In the genomic region with DNA sequence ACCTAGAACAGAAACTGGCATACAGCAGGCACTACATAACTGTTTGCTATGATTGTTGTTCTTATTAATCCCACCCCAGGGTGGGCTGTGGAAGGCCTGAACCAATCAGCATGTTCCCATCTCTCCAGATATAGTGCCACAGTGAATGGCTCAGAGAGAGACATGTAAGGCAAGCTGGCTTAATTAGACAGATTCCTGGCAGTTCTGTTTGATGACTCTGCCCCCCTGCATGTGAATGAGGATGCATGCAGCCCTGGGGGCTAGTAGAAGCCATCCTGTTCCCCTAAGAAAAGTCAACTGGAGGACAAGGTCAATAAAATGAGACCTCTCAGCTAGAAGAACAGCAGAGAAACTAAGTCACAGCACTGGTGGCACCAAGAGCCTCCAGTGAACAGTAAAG, we compare ENCODE assay signal across 17 cellular contexts.
A peak's percentile ranks its signal among the peaks of the same experiment; 100 is the strongest.
DNase-seq lines count a peak whose midpoint lies in the region; ATAC-seq and TF ChIP-seq lines count a peak whose summit lies in the region.
"Had no signal": no experiment of that assay in that cellular context is flagged by ENCODE, and none has a peak within 500 bp of the region (broad histone marks: within the 10 kb centered on the region; RNA-seq: fewer than 3 reads in every experiment).

No MANE protein-coding gene starts in this region.

- H3K27me3 Mint-ChIP-seq in activated naive CD4-positive, alpha-beta T cell treated with anti-CD3 and anti-CD28 coated beads, Interleukin-2, amount 10 ng/mL, durations not matched to agents 7 days and 5 days, result peaks cover 22% of the 10 kb centered on the region
- no peaks in the 10 kb centered on the region for H3K27me3 Mint-ChIP-seq in activated naive CD4-positive, alpha-beta T cell treated with anti-CD3 and anti-CD28 coated beads for 36 hours (ENCODE audit: low read depth)
- H3K27me3 Mint-ChIP-seq in endodermal cell (ENCODE audit: insufficient read depth), result peaks cover 4% of the 10 kb centered on the region
- H3K27me3 Mint-ChIP-seq: IgD-negative memory B cell had no signal

- H3K4me1 ChIP-seq in Loucy (ENCODE audit: insufficient read depth, low read length, poor library complexity, severe bottlenecking), result peaks cover 13% of the 10 kb centered on the region
- no peaks in the 10 kb centered on the region for H3K4me1 ChIP-seq in endodermal cell (ENCODE audit: control insufficient read depth, insufficient read depth, low read length)
- no peaks in the 10 kb centered on the region for H3K4me1 ChIP-seq in spleen
- H3K4me1 ChIP-seq: BLaER1 had no signal

- DNase-seq in activated naive CD4-positive, alpha-beta T cell treated with anti-CD3 and anti-CD28 coated beads, Interleukin-2, amount 10 ng/mL, durations not matched to agents 7 days and 5 days, result peak; percentile 3
- DNase-seq in activated naive CD4-positive, alpha-beta T cell treated with anti-CD3 and anti-CD28 coated beads for 36 hours, result no peak
- peak; percentile 13 for DNase-seq in endodermal cell
- DNase-seq in spleen, result peak; percentile 15
- no peak for DNase-seq in cerebellar nuclear complex (lab: John Stamatoyannopoulos, UW)
- no peak for DNase-seq in NCI-H2081 treated with DMSO at 0.1 percent for 48 hours (lab: John Stamatoyannopoulos, UW)
- DNase-seq: 8988T; CD4-positive, alpha-beta memory T cell; DMS153; DMS79 treated with DMSO at 0.1 percent for 48 hours; H9 had no signal

- no peak for TF ChIP-seq POLR2A in spleen (IDR thresholded peaks at IDR 0.05)

- ATAC-seq in HG02840 (IDR thresholded peaks at IDR 0.05; ENCODE audit: low FRiP score, unreplicated experiment), result no peak
- ATAC-seq: HepG2 had no signal

- H3K27me3 ChIP-seq in Loucy (ENCODE audit: insufficient read depth, low read length, poor library complexity, severe bottlenecking) (no peaks in the 10 kb centered on the region), endodermal cell (ENCODE audit: control insufficient read depth, insufficient read depth, low read length, poor library complexity, severe bottlenecking) (no peaks in the 10 kb centered on the region), spleen (replicated peaks in 1 of 7) (peaks cover 0 to 5% (median 0%) of the 10 kb centered on the region in 7 donors)
- H3K27me3 ChIP-seq: BLaER1 had no signal

- H3K4me3 ChIP-seq in Loucy (ENCODE audit: low read length, poor library complexity, severe bottlenecking), result no peak overlapping the region
- H3K4me3 ChIP-seq in endodermal cell (ENCODE audit: low read length), result no peak overlapping the region
- H3K4me3 ChIP-seq in spleen, result no peak overlapping the region
- H3K4me3 ChIP-seq: BLaER1 had no signal

- H4K20me1 ChIP-seq in Loucy (ENCODE audit: insufficient read depth, low read length, poor library complexity, severe bottlenecking), result no peaks in the 10 kb centered on the region
- H4K20me1 ChIP-seq: BLaER1 had no signal

- TF ChIP-seq CTCF in Loucy (conservative IDR thresholded peaks at IDR 0.05; ENCODE audit: low read length), result no peak
- no peak for TF ChIP-seq CTCF in endodermal cell (conservative IDR thresholded peaks at IDR 0.05)
- no peak for TF ChIP-seq CTCF in spleen (IDR thresholded peaks at IDR 0.05 in 8 of 11, conservative IDR thresholded peaks at IDR 0.05 in 3 of 11)

- H3K4me1 Mint-ChIP-seq in activated naive CD4-positive, alpha-beta T cell treated with anti-CD3 and anti-CD28 coated beads, Interleukin-2, amount 10 ng/mL, durations not matched to agents 7 days and 5 days, result no peaks in the 10 kb centered on the region
- H3K4me1 Mint-ChIP-seq in activated naive CD4-positive, alpha-beta T cell treated with anti-CD3 and anti-CD28 coated beads for 36 hours (ENCODE audit: low read depth), result no peaks in the 10 kb centered on the region
- H3K4me1 Mint-ChIP-seq in endodermal cell, result peaks cover 5% of the 10 kb centered on the region
- H3K4me1 Mint-ChIP-seq: CD14-positive monocyte; CD4-positive, alpha-beta memory T cell; IgD-negative memory B cell had no signal

- intact Hi-C loops in activated naive CD4-positive, alpha-beta T cell treated with anti-CD3 and anti-CD28 coated beads for 36 hours (cut with micrococcal nuclease), result no loop called here
- intact Hi-C loops in spleen (cut with DNase I; ENCODE audit: low total_unique reads), result no loop called here

- H3K27ac Mint-ChIP-seq in activated naive CD4-positive, alpha-beta T cell treated with anti-CD3 and anti-CD28 coated beads, Interleukin-2, amount 10 ng/mL, durations not matched to agents 7 days and 5 days, result no peak overlapping the region
- H3K27ac Mint-ChIP-seq in activated naive CD4-positive, alpha-beta T cell treated with anti-CD3 and anti-CD28 coated beads for 36 hours, result no peak overlapping the region
- H3K27ac Mint-ChIP-seq in endodermal cell, result no peak overlapping the region
- H3K27ac Mint-ChIP-seq: CD14-positive monocyte; CD4-positive, alpha-beta memory T cell; H9; IgD-negative memory B cell had no signal

- H3K27ac ChIP-seq in endodermal cell (ENCODE audit: low read depth, low read length), result no peak overlapping the region
- no peak overlapping the region for H3K27ac ChIP-seq in spleen
- H3K27ac ChIP-seq: BLaER1 had no signal

- H3K9me3 Mint-ChIP-seq in activated naive CD4-positive, alpha-beta T cell treated with anti-CD3 and anti-CD28 coated beads, Interleukin-2, amount 10 ng/mL, durations not matched to agents 7 days and 5 days, result peaks cover 9% of the 10 kb centered on the region
- peaks cover 14% of the 10 kb centered on the region for H3K9me3 Mint-ChIP-seq in activated naive CD4-positive, alpha-beta T cell treated with anti-CD3 and anti-CD28 coated beads for 36 hours
- H3K9me3 Mint-ChIP-seq in endodermal cell, result peaks cover 28% of the 10 kb centered on the region

- CTCF ChIA-PET in activated naive CD4-positive, alpha-beta T cell treated with anti-CD3 and anti-CD28 coated beads, Interleukin-2, amount 10 ng/mL, durations not matched to agents 7 days and 5 days (lab: Charles Lee), result no interaction called here
- CTCF ChIA-PET in activated naive CD4-positive, alpha-beta T cell treated with anti-CD3 and anti-CD28 coated beads for 36 hours (lab: Charles Lee), result no interaction called here

- H3K9ac ChIP-seq in Loucy (ENCODE audit: low read depth, low read length, poor library complexity, severe bottlenecking), result no peak overlapping the region
- H3K9ac ChIP-seq in endodermal cell (ENCODE audit: extremely low read depth, low read length, poor library complexity, severe bottlenecking), result no peak overlapping the region
- H3K9ac ChIP-seq: BLaER1 had no signal

- peaks cover 17% of the 10 kb centered on the region; the same call in 1 of the 2 replicates for H3K9me3 ChIP-seq in Loucy (ENCODE audit: insufficient read depth, low read depth, low read length)
- H3K9me3 ChIP-seq in endodermal cell (ENCODE audit: control insufficient read depth, low read length), result peaks cover 18% of the 10 kb centered on the region
- peaks cover 0 to 33% (median 30%) of the 10 kb centered on the region in 8 donors for H3K9me3 ChIP-seq in spleen

- 0 out of 2 replicates have a peak overlapping the region, but pooled peaks have one; percentile 9 for H2AFZ ChIP-seq in Loucy (ENCODE audit: low read length)

- H3F3A ChIP-seq in Loucy (ENCODE audit: low read depth), result no peaks in the 10 kb centered on the region

- no peak overlapping the region for H3K4me3 Mint-ChIP-seq in activated naive CD4-positive, alpha-beta T cell treated with anti-CD3 and anti-CD28 coated beads, Interleukin-2, amount 10 ng/mL, durations not matched to agents 7 days and 5 days
- H3K4me3 Mint-ChIP-seq in activated naive CD4-positive, alpha-beta T cell treated with anti-CD3 and anti-CD28 coated beads for 36 hours, result no peak overlapping the region
- H3K4me3 Mint-ChIP-seq in endodermal cell, result no peak overlapping the region
- H3K4me3 Mint-ChIP-seq: CD14-positive monocyte; CD4-positive, alpha-beta memory T cell; H9; IgD-negative memory B cell had no signal

- H3K9me2 ChIP-seq in Loucy (replicated peaks; ENCODE audit: low read depth, low read length), result no peaks in the 10 kb centered on the region

- no peaks in the 10 kb centered on the region for H3K79me2 ChIP-seq in Loucy (ENCODE audit: insufficient read depth, low read length)

- no peaks in the 10 kb centered on the region for H3K36me3 Mint-ChIP-seq in activated naive CD4-positive, alpha-beta T cell treated with anti-CD3 and anti-CD28 coated beads, Interleukin-2, amount 10 ng/mL, durations not matched to agents 7 days and 5 days
- H3K36me3 Mint-ChIP-seq in activated naive CD4-positive, alpha-beta T cell treated with anti-CD3 and anti-CD28 coated beads for 36 hours (ENCODE audit: low read depth), result no peaks in the 10 kb centered on the region
- H3K36me3 Mint-ChIP-seq in endodermal cell (ENCODE audit: low read depth), result peaks cover 7% of the 10 kb centered on the region
- H3K36me3 Mint-ChIP-seq: CD14-positive monocyte had no signal

- H3K4me2 ChIP-seq in Loucy (ENCODE audit: low read depth, low read length, poor library complexity, severe bottlenecking), result peak overlapping the region; percentile 47
- H3K4me2 ChIP-seq: BLaER1 had no signal

- no peaks in the 10 kb centered on the region for H3K36me3 ChIP-seq in Loucy (ENCODE audit: insufficient read depth, low read length)
- H3K36me3 ChIP-seq in endodermal cell (ENCODE audit: control insufficient read depth, insufficient read depth, low read length), result no peaks in the 10 kb centered on the region
- no peaks in the 10 kb centered on the region for H3K36me3 ChIP-seq in spleen
- H3K36me3 ChIP-seq: BLaER1 had no signal

Comparison
In these comparisons a context has a peak if more than half of its experiments do, and no peak if none do; other contexts are left out.
1. DNase-seq: peak in activated naive CD4-positive, alpha-beta T cell treated with anti-CD3 and anti-CD28 coated beads, Interleukin-2, amount 10 ng/mL, durations not matched to agents 7 days and 5 days (single experiment), endodermal cell (single experiment) and spleen (single experiment); none in activated naive CD4-positive, alpha-beta T cell treated with anti-CD3 and anti-CD28 coated beads for 36 hours (single experiment), cerebellar nuclear complex (0 of 2) and NCI-H2081 treated with DMSO at 0.1 percent for 48 hours (single experiment).